7 cellular contexts compared by ENCODE assay signal in the genomic region with DNA sequence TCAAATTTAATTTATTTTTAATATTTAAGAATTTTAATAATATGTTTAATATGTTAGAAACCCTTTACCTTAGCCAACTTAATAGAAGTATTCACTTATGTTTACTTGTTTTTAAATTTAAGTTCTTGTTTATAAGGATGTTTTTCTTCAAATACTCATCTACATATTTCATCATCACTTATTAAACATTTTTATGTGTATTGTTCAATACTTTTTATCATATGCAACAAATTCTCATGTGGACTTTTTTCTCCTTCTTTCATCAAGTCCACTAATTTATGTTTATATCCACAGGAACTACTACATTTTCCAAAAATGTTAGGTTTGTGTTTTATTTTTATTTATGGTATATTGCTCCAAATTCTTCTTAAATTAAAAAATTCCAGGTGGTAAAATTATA.
"Had no signal": no experiment of that assay in that cellular context is flagged by ENCODE, and none has a peak within 500 bp of the region (broad histone marks: within the 10 kb centered on the region; RNA-seq: fewer than 3 reads in every experiment).

No MANE protein-coding gene starts in this region.

- FAIRE-seq: H1, H54, HepG2 had no signal

- DNase-seq: H9, HCEC 1CT had no signal

- H3K4me3 ChIP-seq: GM23338 had no signal

- H3K27ac ChIP-seq: HL-60 had no signal

- ATAC-seq: GM23338, HepG2 had no signal

- H3K4me2 ChIP-seq: GM23338 had no signal

- H2AFZ ChIP-seq: GM23338 had no signal
